ENCODE assay signal across 13 cellular contexts in genomic region chr6:5782783-5783567, GRCh38.
DNase-seq lines count a peak whose midpoint lies in the region; ATAC-seq and TF ChIP-seq lines count a peak whose summit lies in the region.
"Had no signal": no experiment of that assay in that cellular context is flagged by ENCODE, and none has a peak within 500 bp of the region (broad histone marks: within the 10 kb centered on the region; RNA-seq: fewer than 3 reads in every experiment).

No MANE protein-coding gene starts in this region.

- CTCF ChIA-PET in T-cell (lab: Charles Lee), result no interaction called here

- no peak overlapping the region for H3K27ac ChIP-seq in coronary artery
- H3K27ac ChIP-seq: hepatocyte, neural progenitor cell, vagina had no signal

- no peak overlapping the region for H3K4me3 Mint-ChIP-seq in T-cell
- H3K4me3 Mint-ChIP-seq: neural progenitor cell, T-helper 17 cell had no signal

- no peak for ATAC-seq in T-cell (replicated peaks in 1 of 4)
- ATAC-seq: T-helper 17 cell had no signal

- no peaks in the 10 kb centered on the region for H3K9me3 Mint-ChIP-seq in T-cell
- H3K9me3 Mint-ChIP-seq: neural progenitor cell had no signal

- H3K36me3 Mint-ChIP-seq in T-cell, result peaks cover 8% of the 10 kb centered on the region
- H3K36me3 Mint-ChIP-seq: neural progenitor cell had no signal

- H3K4me3 ChIP-seq in coronary artery, result peak overlapping the region; percentile 24
- H3K4me3 ChIP-seq: hepatocyte, neural progenitor cell, vagina had no signal

- DNase-seq in DMS53 (lab: John Stamatoyannopoulos, UW) (peak; percentile 91), NCI-H2029 treated with DMSO at 0.1 percent for 48 hours (lab: John Stamatoyannopoulos, UW) (peak; percentile 75), coronary artery (ENCODE audit: low spot score) (peak; percentile 70), myocyte (ENCODE audit: low read depth) (peak; percentile 77), cortex of kidney (lab: John Stamatoyannopoulos, UW) (no peak), NCI-H2196 (lab: John Stamatoyannopoulos, UW; ENCODE audit: unreplicated experiment) (no peak), T-cell (no peak), iPS-NIHi11 (ENCODE audit: low spot score) (no peak)
- DNase-seq: NCI-H526, T-helper 17 cell had no signal

- no peak for TF ChIP-seq CTCF in coronary artery (IDR thresholded peaks at IDR 0.05)

- POLR2A ChIA-PET in T-cell (lab: Charles Lee), result no interaction called here

- H3K4me1 Mint-ChIP-seq in T-cell, result peaks cover 13 to 23% (median 20%) of the 10 kb centered on the region in 3 donors

- H3K27me3 Mint-ChIP-seq in T-cell, result no peaks in the 10 kb centered on the region
- H3K27me3 Mint-ChIP-seq: T-helper 17 cell had no signal

- no peak overlapping the region for H3K27ac Mint-ChIP-seq in T-cell
- H3K27ac Mint-ChIP-seq: neural progenitor cell, T-helper 17 cell had no signal

Comparison
In these comparisons a context has a peak if more than half of its experiments do, and no peak if none do; other contexts are left out.
1. DNase-seq: peak in DMS53 (single experiment), NCI-H2029 treated with DMSO at 0.1 percent for 48 hours (single experiment), coronary artery (single experiment) and myocyte (single experiment); none in cortex of kidney (single experiment), NCI-H2196 (single experiment), T-cell (0 of 34) and iPS-NIHi11 (single experiment).